ENCODE assay signal across 8 cellular contexts in the genomic region with DNA sequence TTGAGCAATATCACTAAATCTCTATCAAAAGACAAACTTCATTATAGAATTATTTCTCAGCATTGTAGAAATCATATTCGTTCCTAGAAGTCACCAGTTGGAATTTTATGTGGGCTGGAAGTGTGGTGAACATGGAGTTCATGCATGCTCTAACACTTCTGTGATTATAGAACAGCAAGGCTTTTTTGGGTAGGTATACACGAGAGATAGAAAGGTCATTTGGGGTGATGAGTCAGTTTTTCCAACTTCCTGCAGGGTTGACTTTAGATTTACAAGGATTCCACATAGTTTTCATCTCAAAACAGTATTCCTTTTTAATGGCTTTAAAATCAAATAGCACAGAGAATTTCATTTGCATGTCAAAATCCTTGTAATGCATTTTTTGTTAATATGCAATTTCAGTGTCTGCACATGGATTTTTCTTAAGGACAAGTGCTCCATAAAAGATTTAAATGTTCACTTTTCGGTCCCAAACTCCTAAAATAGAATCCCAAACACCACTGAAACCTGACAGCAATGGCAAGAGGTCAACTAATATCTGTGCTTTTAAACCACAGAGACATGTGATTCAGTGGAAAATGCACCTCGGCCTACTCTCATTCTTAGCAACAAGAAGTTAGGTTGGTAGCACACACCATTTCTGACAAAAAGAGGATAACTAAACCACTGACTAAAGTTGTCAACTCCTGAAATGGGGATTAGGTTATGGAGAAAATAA.
A peak's percentile ranks its signal among the peaks of the same experiment; 100 is the strongest.
DNase-seq lines count a peak whose midpoint lies in the region; ATAC-seq and TF ChIP-seq lines count a peak whose summit lies in the region.

No MANE protein-coding gene starts in this region.

- no peaks in the 10 kb centered on the region for H3K36me3 ChIP-seq in brain microvascular endothelial cell (replicated peaks)

- peak overlapping the region; percentile 53 for H3K27ac ChIP-seq in brain microvascular endothelial cell

- CTCF ChIA-PET in activated CD4-positive, alpha-beta T cell treated with anti-CD3 and anti-CD28 coated beads, Interleukin-2, amount 10 ng/mL, durations not matched to agents 7 days and 5 days (lab: Charles Lee), result no interaction called here

- POLR2A ChIA-PET in activated CD4-positive, alpha-beta T cell treated with anti-CD3 and anti-CD28 coated beads, Interleukin-2, amount 10 ng/mL, durations not matched to agents 7 days and 5 days (lab: Charles Lee), result no interaction called here

- no peak overlapping the region for H3K27ac Mint-ChIP-seq in stimulated activated memory B cell treated with anti-CD40 and anti-IgM and Interleukin-4, amounts not matched to agents 10 μg/mL and 1 μg/mL and 100 μg/mL, for 72 hours
- H3K27ac Mint-ChIP-seq in activated CD4-positive, alpha-beta T cell treated with anti-CD3 and anti-CD28 coated beads, Interleukin-2, amount 10 ng/mL, durations not matched to agents 7 days and 5 days, result no peak overlapping the region

- ATAC-seq in GM19351 (IDR thresholded peaks at IDR 0.05; ENCODE audit: unreplicated experiment) (peak; percentile 80), HG03280 (IDR thresholded peaks at IDR 0.05; ENCODE audit: unreplicated experiment) (peak; percentile 67)
- ATAC-seq in stimulated activated memory B cell treated with anti-CD40 and anti-IgM and Interleukin-4, amounts not matched to agents 10 μg/mL and 1 μg/mL and 100 μg/mL, for 72 hours, result peak; percentile 74

- no peaks in the 10 kb centered on the region for H3K27me3 ChIP-seq in brain microvascular endothelial cell (replicated peaks)

- H3K4me3 Mint-ChIP-seq in stimulated activated memory B cell treated with anti-CD40 and anti-IgM and Interleukin-4, amounts not matched to agents 10 μg/mL and 1 μg/mL and 100 μg/mL, for 72 hours, result no peak overlapping the region
- H3K4me3 Mint-ChIP-seq in activated CD4-positive, alpha-beta T cell treated with anti-CD3 and anti-CD28 coated beads, Interleukin-2, amount 10 ng/mL, durations not matched to agents 7 days and 5 days, result no peak overlapping the region

- DNase-seq in brain microvascular endothelial cell (peak; percentile 45), NCI-H2171 (lab: John Stamatoyannopoulos, UW) (no peak), GM19240 (ENCODE audit: insufficient read length, low spot score) (no peak), SKM-1 (lab: John Stamatoyannopoulos, UW; ENCODE audit: unreplicated experiment) (no peak)
- no peak for DNase-seq in activated CD4-positive, alpha-beta T cell treated with anti-CD3 and anti-CD28 coated beads, Interleukin-2, amount 10 ng/mL, durations not matched to agents 7 days and 5 days

- H3K4me1 Mint-ChIP-seq in stimulated activated memory B cell treated with anti-CD40 and anti-IgM and Interleukin-4, amounts not matched to agents 10 μg/mL and 1 μg/mL and 100 μg/mL, for 72 hours, result peaks cover 14% of the 10 kb centered on the region
- no peaks in the 10 kb centered on the region for H3K4me1 Mint-ChIP-seq in activated CD4-positive, alpha-beta T cell treated with anti-CD3 and anti-CD28 coated beads, Interleukin-2, amount 10 ng/mL, durations not matched to agents 7 days and 5 days

- no peak overlapping the region for H3K4me3 ChIP-seq in brain microvascular endothelial cell (ENCODE audit: low read depth, low read length)

- in situ Hi-C loops in brain microvascular endothelial cell (cut with HindIII; ENCODE audit: low pct_ligation_motif_present, low sequenced_read_pairs), result no loop called here

- TF ChIP-seq CTCF in brain microvascular endothelial cell (IDR thresholded peaks at IDR 0.05; ENCODE audit: low read depth, low read length, missing control alignments), result no peak

- no peaks in the 10 kb centered on the region for H3K36me3 Mint-ChIP-seq in stimulated activated memory B cell treated with anti-CD40 and anti-IgM and Interleukin-4, amounts not matched to agents 10 μg/mL and 1 μg/mL and 100 μg/mL, for 72 hours
- no peaks in the 10 kb centered on the region for H3K36me3 Mint-ChIP-seq in activated CD4-positive, alpha-beta T cell treated with anti-CD3 and anti-CD28 coated beads, Interleukin-2, amount 10 ng/mL, durations not matched to agents 7 days and 5 days (ENCODE audit: low read depth)

- H3K9me3 Mint-ChIP-seq in stimulated activated memory B cell treated with anti-CD40 and anti-IgM and Interleukin-4, amounts not matched to agents 10 μg/mL and 1 μg/mL and 100 μg/mL, for 72 hours, result no peaks in the 10 kb centered on the region
- H3K9me3 Mint-ChIP-seq in activated CD4-positive, alpha-beta T cell treated with anti-CD3 and anti-CD28 coated beads, Interleukin-2, amount 10 ng/mL, durations not matched to agents 7 days and 5 days, result no peaks in the 10 kb centered on the region

- H3K27me3 Mint-ChIP-seq in stimulated activated memory B cell treated with anti-CD40 and anti-IgM and Interleukin-4, amounts not matched to agents 10 μg/mL and 1 μg/mL and 100 μg/mL, for 72 hours, result peaks cover 7% of the 10 kb centered on the region
- no peaks in the 10 kb centered on the region for H3K27me3 Mint-ChIP-seq in activated CD4-positive, alpha-beta T cell treated with anti-CD3 and anti-CD28 coated beads, Interleukin-2, amount 10 ng/mL, durations not matched to agents 7 days and 5 days
